8 cellular contexts compared by ENCODE assay signal in genomic region chr3:184229424-184230080, GRCh38. TPM values are rescaled to one million over a fixed set of nuclear protein-coding genes. Genes with fewer than 3 reads are reported as not detected.
DNase-seq lines count a peak whose midpoint lies in the region; ATAC-seq and TF ChIP-seq lines count a peak whose summit lies in the region.

Gene VWA5B2, plus strand, starts transcription at chr3:184229585. Its CDS starts 944 bp downstream, at chr3:184230529.

- TF ChIP-seq CTCF in GM12874 (IDR thresholded peaks at IDR 0.05; ENCODE audit: insufficient read depth, low read depth, low read length): peak; percentile 28; the same call in 1 of the 2 replicates
- peak; percentile 23 for TF ChIP-seq CTCF in liver (IDR thresholded peaks at IDR 0.05; ENCODE audit: low read depth, low read length, missing input control)

- H3K9me3 ChIP-seq in liver (ENCODE audit: control insufficient read depth in 4 of 4, low read length in 3 of 4): no peaks in the 10 kb centered on the region

- H3K9ac ChIP-seq in liver (ENCODE audit: low read depth in 1 of 2, low read length in 2 of 2): no peak within 1 kb of the TSS

- H3K4me3 ChIP-seq in liver (ENCODE audit: low read depth in 1 of 3, low read length in 3 of 3): peak within 1 kb of the TSS in 1 of 3 donors; percentile 46

- ATAC-seq in HG02798 (IDR thresholded peaks at IDR 0.05; ENCODE audit: poor library complexity, unreplicated experiment) (peak; percentile 89), GM18870 (IDR thresholded peaks at IDR 0.05; ENCODE audit: unreplicated experiment) (no peak)
- ATAC-seq in activated CD4-positive, CD25-positive, alpha-beta regulatory T cell treated with anti-CD3 and anti-CD28 coated beads, Interleukin-2, amount 50 U/mL, for 24 hours: peak; percentile 93 to 95

- peaks cover 12 to 22% (median 15%) of the 10 kb centered on the region in 4 donors for H3K4me1 ChIP-seq in liver (ENCODE audit: control insufficient read depth in 4 of 4, insufficient read depth in 4 of 4, low read length in 3 of 4)

- WGBS in liver: under 1% methylated on average over 64 of the region's 64 CpGs

- H3K27ac ChIP-seq in liver (ENCODE audit: low read depth in 1 of 2, low read length in 2 of 2): no peak within 1 kb of the TSS

- H3K36me3 ChIP-seq in liver (ENCODE audit: control insufficient read depth in 4 of 4, insufficient read depth in 3 of 4, low read depth in 1 of 4, low read length in 3 of 4): no peaks in the 10 kb centered on the region

- no peak for TF ChIP-seq RAD21 in liver (IDR thresholded peaks at IDR 0.05)

- H3K27me3 ChIP-seq in liver (ENCODE audit: control insufficient read depth in 4 of 4, insufficient read depth in 4 of 4, low read length in 3 of 4): peaks cover 0 to 7% (median 5%) of the 10 kb centered on the region in 4 donors

- DNase-seq in NCI-H2107 treated with DMSO at 0.1 percent for 48 hours (lab: John Stamatoyannopoulos, UW; ENCODE audit: unreplicated experiment) (peak; percentile 79), cerebellar cortex (ENCODE audit: low spot score) (peak; percentile 70)
- DNase-seq in stimulated activated CD4-positive, alpha-beta T cell treated with anti-CD3 and anti-CD28 coated beads, Interleukin-4, amount 100 ng/mL, for 48 hours (ENCODE audit: low read depth in 2 of 2): peak; percentile 54 to 56

TF ChIP-seq in liver, 16 proteins besides CTCF, POLR2A, EP300 and RAD21:
- TF ChIP-seq SP1 (IDR thresholded peaks at IDR 0.05) (no peak), JUND (IDR thresholded peaks at IDR 0.05) (no peak), REST (IDR thresholded peaks at IDR 0.05) (no peak), EGR1 (IDR thresholded peaks at IDR 0.05; ENCODE audit: low read depth in 2 of 2) (no peak), TAF1 (conservative IDR thresholded peaks at IDR 0.05) (no peak), HNF4G (IDR thresholded peaks at IDR 0.05) (no peak), RXRA (IDR thresholded peaks at IDR 0.05) (no peak), MAX (IDR thresholded peaks at IDR 0.05) (no peak), FOXA1 (IDR thresholded peaks at IDR 0.05) (no peak), YY1 (IDR thresholded peaks at IDR 0.05) (no peak), HNF4A (conservative IDR thresholded peaks at IDR 0.05) (no peak), GABPA (IDR thresholded peaks at IDR 0.05 in 1 of 2, conservative IDR thresholded peaks at IDR 0.05 in 1 of 2) (no peak)

RNA-seq across cellular contexts. Expression of gene VWA5B2, which starts in this region (rescaled TPM):
- total RNA-seq in liver: under 1 TPM; under 0.01 to 0.14 TPM
- under 1 TPM in 1 of 2 donors, not detected in 1; 0.08 TPM for polyA plus RNA-seq in liver
